15 cellular contexts compared by ENCODE assay signal in genomic region chr17:376936-377863, GRCh38. TPM values are rescaled to one million over a fixed set of nuclear protein-coding genes. Genes with fewer than 3 reads are reported as not detected.
DNase-seq lines count a peak whose midpoint lies in the region; ATAC-seq, FAIRE-seq and TF ChIP-seq lines count a peak whose summit lies in the region.
"Had no signal": no experiment of that assay in that cellular context is flagged by ENCODE, and none has a peak within 500 bp of the region (broad histone marks: within the 10 kb centered on the region; RNA-seq: fewer than 3 reads in every experiment).

No MANE protein-coding gene starts in this region.

- no peak overlapping the region for H3K4me3 ChIP-seq in upper lobe of right lung
- H3K4me3 ChIP-seq: dorsolateral prefrontal cortex had no signal

- ATAC-seq in Right ventricle myocardium inferior = peak; percentile 87
- ATAC-seq in left ventricle myocardium superior = peak; percentile 89
- peak; percentile 16 for ATAC-seq in upper lobe of right lung
- no peak for ATAC-seq in GM18505 (IDR thresholded peaks at IDR 0.05; ENCODE audit: unreplicated experiment)
- ATAC-seq in activated CD4-positive, alpha-beta T cell treated with anti-CD3 and anti-CD28 coated beads for 36 hours = no peak
- ATAC-seq: PC-3 had no signal

- no peak overlapping the region for H3K27ac ChIP-seq in upper lobe of right lung
- H3K27ac ChIP-seq: dorsolateral prefrontal cortex had no signal

- TF ChIP-seq POLR2A in GM18505 (IDR thresholded peaks at IDR 0.05; ENCODE audit: borderline replicate concordance, extremely low read depth, insufficient read depth, insufficient read length) = no peak

- no peak for FAIRE-seq in frontal cortex (lab: Jason Lieb, UNC)

- DNase-seq in Right ventricle myocardium inferior (ENCODE audit: missing footprints) (peak; percentile 82), cardiac septum (ENCODE audit: low spot score) (no peak), SK-N-DZ (ENCODE audit: low spot score) (peak; percentile 60), left ventricle myocardium superior (peak; percentile 78), upper lobe of right lung (peak; percentile 41), frontal cortex (ENCODE audit: low spot score in 2 of 2) (no peak)
- no peak for DNase-seq in activated CD4-positive, alpha-beta T cell treated with anti-CD3 and anti-CD28 coated beads for 36 hours
- DNase-seq: dorsolateral prefrontal cortex, hippocampal formation, NCI-H1930, PC-3, T1000 had no signal

- H3K4me3 Mint-ChIP-seq in activated CD4-positive, alpha-beta T cell treated with anti-CD3 and anti-CD28 coated beads for 36 hours = no peak overlapping the region
- H3K4me3 Mint-ChIP-seq: activated naive CD8-positive, alpha-beta T cell; type B pancreatic cell had no signal

- intact Hi-C loops in Right ventricle myocardium inferior (cut with DNase I) = no loop called here
- intact Hi-C loops in cardiac septum (cut with DNase I) = no loop called here
- intact Hi-C loops in left ventricle myocardium superior (cut with micrococcal nuclease) = no loop called here
- intact Hi-C loops in upper lobe of right lung (cut with DNase I) = no loop called here
- intact Hi-C loops in activated CD4-positive, alpha-beta T cell treated with anti-CD3 and anti-CD28 coated beads for 36 hours (cut with DNase I, micrococcal nuclease) = no loop called here

- POLR2A ChIA-PET in activated CD4-positive, alpha-beta T cell treated with anti-CD3 and anti-CD28 coated beads for 36 hours (lab: Charles Lee) = no interaction called here

- CTCF ChIA-PET in activated CD4-positive, alpha-beta T cell treated with anti-CD3 and anti-CD28 coated beads for 36 hours (lab: Charles Lee) = interaction anchor here (0.7 kb wide), 1 partner anchor 225 kb away, joined by 4 read pairs; no protein-coding TSS in a partner anchor

- no peaks in the 10 kb centered on the region for H3K36me3 ChIP-seq in upper lobe of right lung

- no peaks in the 10 kb centered on the region for H3K27me3 Mint-ChIP-seq in activated CD4-positive, alpha-beta T cell treated with anti-CD3 and anti-CD28 coated beads for 36 hours
- H3K27me3 Mint-ChIP-seq: activated naive CD8-positive, alpha-beta T cell; type B pancreatic cell had no signal

- H3K4me1 Mint-ChIP-seq in activated CD4-positive, alpha-beta T cell treated with anti-CD3 and anti-CD28 coated beads for 36 hours = no peaks in the 10 kb centered on the region

- no peak overlapping the region for H3K27ac Mint-ChIP-seq in activated CD4-positive, alpha-beta T cell treated with anti-CD3 and anti-CD28 coated beads for 36 hours
- H3K27ac Mint-ChIP-seq: activated naive CD8-positive, alpha-beta T cell; type B pancreatic cell had no signal

- no peaks in the 10 kb centered on the region for H3K4me1 ChIP-seq in upper lobe of right lung

- no peaks in the 10 kb centered on the region for H3K9me3 Mint-ChIP-seq in activated CD4-positive, alpha-beta T cell treated with anti-CD3 and anti-CD28 coated beads for 36 hours (ENCODE audit: low read depth)
- H3K9me3 Mint-ChIP-seq: type B pancreatic cell had no signal

- no peaks in the 10 kb centered on the region for H3K9me3 ChIP-seq in upper lobe of right lung

- TF ChIP-seq CTCF in upper lobe of right lung (IDR thresholded peaks at IDR 0.05) = no peak

- no peaks in the 10 kb centered on the region for H3K27me3 ChIP-seq in upper lobe of right lung

- H3K36me3 Mint-ChIP-seq in activated CD4-positive, alpha-beta T cell treated with anti-CD3 and anti-CD28 coated beads for 36 hours (ENCODE audit: low read depth) = no peaks in the 10 kb centered on the region
- H3K36me3 Mint-ChIP-seq: activated naive CD8-positive, alpha-beta T cell; type B pancreatic cell had no signal

RNA-seq across cellular contexts. Expression of gene RPH3AL, which starts 24.6 kb away (rescaled TPM):
- total RNA-seq in Right ventricle myocardium inferior (3.6 TPM), cardiac septum (5.5 TPM), left ventricle myocardium superior (3.8 TPM), upper lobe of right lung (33.3 TPM), frontal cortex (3.3 TPM)
- polyA plus RNA-seq in SK-N-DZ (2014; cell fraction: cytosol; rRNA removed) = 48.2 and 70.3 TPM in 2 replicates
- polyA plus RNA-seq in SK-N-DZ (2014; cell fraction: nucleus; rRNA removed) = 16.2 and 17.4 TPM in 2 replicates
- 1 to 10 TPM; 1.4 to 2.0 TPM for total RNA-seq in activated CD4-positive, alpha-beta T cell treated with anti-CD3 and anti-CD28 coated beads for 36 hours

Comparison
In these comparisons a context has a peak if more than half of its experiments do, and no peak if none do; other contexts are left out.
1. DNase-seq: peak in Right ventricle myocardium inferior (single experiment), SK-N-DZ (single experiment), left ventricle myocardium superior (single experiment) and upper lobe of right lung (single experiment); none in cardiac septum (single experiment), activated CD4-positive, alpha-beta T cell treated with anti-CD3 and anti-CD28 coated beads for 36 hours (single experiment) and frontal cortex (0 of 2).
2. ATAC-seq: peak in Right ventricle myocardium inferior (single experiment), left ventricle myocardium superior (single experiment) and upper lobe of right lung (single experiment); none in GM18505 (single experiment) and activated CD4-positive, alpha-beta T cell treated with anti-CD3 and anti-CD28 coated beads for 36 hours (single experiment).